In genomic region chr15:97984157-97984556, GRCh38 we compare ENCODE assay signal across 2 cellular contexts.
TF ChIP-seq lines count a peak whose summit lies in the region.

No MANE protein-coding gene starts in this region.

TF ChIP-seq in liver, 16 proteins besides CTCF, POLR2A, EP300 and RAD21:
- TF ChIP-seq GABPA (IDR thresholded peaks at IDR 0.05 in 1 of 2, conservative IDR thresholded peaks at IDR 0.05 in 1 of 2) (no peak), YY1 (IDR thresholded peaks at IDR 0.05) (peak; percentile 67), MAX (IDR thresholded peaks at IDR 0.05) (peak; percentile 74), TAF1 (conservative IDR thresholded peaks at IDR 0.05) (no peak), FOXA2 (IDR thresholded peaks at IDR 0.05) (peak; percentile 24), JUND (IDR thresholded peaks at IDR 0.05) (peak in 1 of 2 donors; percentile 38), HNF4G (IDR thresholded peaks at IDR 0.05) (no peak), RXRA (IDR thresholded peaks at IDR 0.05) (peak; percentile 43 to 81), EGR1 (IDR thresholded peaks at IDR 0.05; ENCODE audit: low read depth in 2 of 2) (peak in 1 of 2 donors; percentile 41), SP1 (IDR thresholded peaks at IDR 0.05) (peak; percentile 26), HNF4A (conservative IDR thresholded peaks at IDR 0.05) (peak in 1 of 2 donors; percentile 52), NR2F2 (IDR thresholded peaks at IDR 0.05) (no peak), FOXA1 (IDR thresholded peaks at IDR 0.05) (no peak)
- TF ChIP-seq, protein P1, sequence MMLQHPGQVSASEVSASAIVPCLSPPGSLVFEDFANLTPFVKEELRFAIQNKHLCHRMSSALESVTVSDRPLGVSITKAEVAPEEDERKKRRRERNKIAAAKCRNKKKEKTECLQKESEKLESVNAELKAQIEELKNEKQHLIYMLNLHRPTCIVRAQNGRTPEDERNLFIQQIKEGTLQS (IDR thresholded peaks at IDR 0.05): no peak
- TF ChIP-seq, protein P2, sequence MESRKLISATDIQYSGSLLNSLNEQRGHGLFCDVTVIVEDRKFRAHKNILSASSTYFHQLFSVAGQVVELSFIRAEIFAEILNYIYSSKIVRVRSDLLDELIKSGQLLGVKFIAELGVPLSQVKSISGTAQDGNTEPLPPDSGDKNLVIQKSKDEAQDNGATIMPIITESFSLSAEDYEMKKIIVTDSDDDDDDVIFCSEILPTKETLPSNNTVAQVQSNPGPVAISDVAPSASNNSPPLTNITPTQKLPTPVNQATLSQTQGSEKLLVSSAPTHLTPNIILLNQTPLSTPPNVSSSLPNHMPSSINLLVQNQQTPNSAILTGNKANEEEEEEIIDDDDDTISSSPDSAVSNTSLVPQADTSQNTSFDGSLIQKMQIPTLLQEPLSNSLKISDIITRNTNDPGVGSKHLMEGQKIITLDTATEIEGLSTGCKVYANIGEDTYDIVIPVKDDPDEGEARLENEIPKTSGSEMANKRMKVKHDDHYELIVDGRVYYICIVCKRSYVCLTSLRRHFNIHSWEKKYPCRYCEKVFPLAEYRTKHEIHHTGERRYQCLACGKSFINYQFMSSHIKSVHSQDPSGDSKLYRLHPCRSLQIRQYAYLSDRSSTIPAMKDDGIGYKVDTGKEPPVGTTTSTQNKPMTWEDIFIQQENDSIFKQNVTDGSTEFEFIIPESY (IDR thresholded peaks at IDR 0.05): peak; percentile 20
- TF ChIP-seq, protein P3, sequence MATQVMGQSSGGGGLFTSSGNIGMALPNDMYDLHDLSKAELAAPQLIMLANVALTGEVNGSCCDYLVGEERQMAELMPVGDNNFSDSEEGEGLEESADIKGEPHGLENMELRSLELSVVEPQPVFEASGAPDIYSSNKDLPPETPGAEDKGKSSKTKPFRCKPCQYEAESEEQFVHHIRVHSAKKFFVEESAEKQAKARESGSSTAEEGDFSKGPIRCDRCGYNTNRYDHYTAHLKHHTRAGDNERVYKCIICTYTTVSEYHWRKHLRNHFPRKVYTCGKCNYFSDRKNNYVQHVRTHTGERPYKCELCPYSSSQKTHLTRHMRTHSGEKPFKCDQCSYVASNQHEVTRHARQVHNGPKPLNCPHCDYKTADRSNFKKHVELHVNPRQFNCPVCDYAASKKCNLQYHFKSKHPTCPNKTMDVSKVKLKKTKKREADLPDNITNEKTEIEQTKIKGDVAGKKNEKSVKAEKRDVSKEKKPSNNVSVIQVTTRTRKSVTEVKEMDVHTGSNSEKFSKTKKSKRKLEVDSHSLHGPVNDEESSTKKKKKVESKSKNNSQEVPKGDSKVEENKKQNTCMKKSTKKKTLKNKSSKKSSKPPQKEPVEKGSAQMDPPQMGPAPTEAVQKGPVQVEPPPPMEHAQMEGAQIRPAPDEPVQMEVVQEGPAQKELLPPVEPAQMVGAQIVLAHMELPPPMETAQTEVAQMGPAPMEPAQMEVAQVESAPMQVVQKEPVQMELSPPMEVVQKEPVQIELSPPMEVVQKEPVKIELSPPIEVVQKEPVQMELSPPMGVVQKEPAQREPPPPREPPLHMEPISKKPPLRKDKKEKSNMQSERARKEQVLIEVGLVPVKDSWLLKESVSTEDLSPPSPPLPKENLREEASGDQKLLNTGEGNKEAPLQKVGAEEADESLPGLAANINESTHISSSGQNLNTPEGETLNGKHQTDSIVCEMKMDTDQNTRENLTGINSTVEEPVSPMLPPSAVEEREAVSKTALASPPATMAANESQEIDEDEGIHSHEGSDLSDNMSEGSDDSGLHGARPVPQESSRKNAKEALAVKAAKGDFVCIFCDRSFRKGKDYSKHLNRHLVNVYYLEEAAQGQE (IDR thresholded peaks at IDR 0.05): no peak

TF ChIP-seq in HepG2, 621 proteins besides CTCF, POLR2A, EP300 and RAD21:
- TF ChIP-seq ZBTB7B (CRISPR knock-in tag; IDR thresholded peaks at IDR 0.05): no peak
